In the genomic region with DNA sequence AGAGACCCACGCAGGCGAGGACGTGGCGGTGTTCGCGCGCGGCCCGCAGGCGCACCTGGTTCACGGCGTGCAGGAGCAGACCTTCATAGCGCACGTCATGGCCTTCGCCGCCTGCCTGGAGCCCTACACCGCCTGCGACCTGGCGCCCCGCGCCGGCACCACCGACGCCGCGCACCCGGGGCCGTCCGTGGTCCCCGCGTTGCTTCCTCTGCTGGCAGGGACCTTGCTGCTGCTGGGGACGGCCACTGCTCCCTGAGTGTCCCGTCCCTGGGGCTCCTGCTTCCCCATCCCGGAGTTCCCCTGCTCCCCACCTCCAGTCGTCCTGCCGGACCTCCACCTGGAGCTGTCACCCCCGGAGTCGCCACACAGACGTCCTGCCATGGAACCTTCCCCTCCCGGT, we compare ENCODE assay signal across 1 cellular context.
TF ChIP-seq lines count a peak whose summit lies in the region.

No MANE protein-coding gene starts in this region.

TF ChIP-seq in H1, 55 proteins besides CTCF, POLR2A, EP300 and RAD21:
- TF ChIP-seq POLR2AphosphoS5 (IDR thresholded peaks at IDR 0.05; ENCODE audit: low read depth, low read length) = 0 out of 2 replicates have a peak, but pooled peaks have one; percentile 25
